Comparison of ENCODE assay signal across 1 cellular context in the genomic region with DNA sequence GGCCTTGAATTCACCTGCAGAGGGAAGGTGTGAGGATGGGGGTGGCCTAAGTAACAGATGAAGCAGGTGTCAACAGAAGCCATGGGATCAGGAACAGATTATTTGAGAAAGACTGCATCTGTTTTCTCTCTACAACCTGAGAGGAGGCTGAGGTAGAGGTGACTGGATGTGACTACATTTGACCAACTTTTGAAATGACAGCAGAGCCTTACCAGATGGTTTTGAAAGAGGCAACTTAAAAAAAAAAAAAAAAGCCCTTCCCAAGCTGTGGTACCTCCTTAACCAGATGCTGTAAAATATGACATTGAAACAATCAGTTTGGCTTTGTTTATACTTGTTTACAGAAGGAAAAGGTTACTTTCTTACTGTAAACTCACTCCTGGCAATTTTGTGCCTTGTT.
TF ChIP-seq lines count a peak whose summit lies in the region.

No MANE protein-coding gene starts in this region.

TF ChIP-seq in IMR-90, 13 proteins besides CTCF, POLR2A, EP300 and RAD21 (continued from another document):
- TF ChIP-seq, protein P1, sequence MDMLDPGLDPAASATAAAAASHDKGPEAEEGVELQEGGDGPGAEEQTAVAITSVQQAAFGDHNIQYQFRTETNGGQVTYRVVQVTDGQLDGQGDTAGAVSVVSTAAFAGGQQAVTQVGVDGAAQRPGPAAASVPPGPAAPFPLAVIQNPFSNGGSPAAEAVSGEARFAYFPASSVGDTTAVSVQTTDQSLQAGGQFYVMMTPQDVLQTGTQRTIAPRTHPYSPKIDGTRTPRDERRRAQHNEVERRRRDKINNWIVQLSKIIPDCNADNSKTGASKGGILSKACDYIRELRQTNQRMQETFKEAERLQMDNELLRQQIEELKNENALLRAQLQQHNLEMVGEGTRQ (IDR thresholded peaks at IDR 0.05; ENCODE audit: low read depth, low read length): no peak
TF ChIP-seq in IMR-90: peak in this region for 0.
